30 cellular contexts compared by ENCODE assay signal in genomic region chr14:101604935-101605767, GRCh38. TPM values are rescaled to one million over a fixed set of nuclear protein-coding genes. Genes with fewer than 3 reads are reported as not detected.
DNase-seq lines count a peak whose midpoint lies in the region; ATAC-seq, FAIRE-seq and TF ChIP-seq lines count a peak whose summit lies in the region.
"Had no signal": no experiment of that assay in that cellular context is flagged by ENCODE, and none has a peak within 500 bp of the region (broad histone marks: within the 10 kb centered on the region; RNA-seq: fewer than 3 reads in every experiment).

No MANE protein-coding gene starts in this region.

- no peak for FAIRE-seq in HepG2 (lab: Jason Lieb, UNC)

- H4K20me1 ChIP-seq in HepG2 (ENCODE audit: insufficient read depth, low read length) = no peaks in the 10 kb centered on the region

- H3K4me1 Mint-ChIP-seq in activated CD4-positive, alpha-beta T cell treated with anti-CD3 and anti-CD28 coated beads for 36 hours = no peaks in the 10 kb centered on the region
- H3K4me1 Mint-ChIP-seq in stimulated activated naive CD8-positive, alpha-beta T cell treated with anti-CD3 and anti-CD28 coated beads, Interleukin-15, amount 100 ng/mL, for 72 hours = no peaks in the 10 kb centered on the region
- H3K4me1 Mint-ChIP-seq: CD4-positive, CD25-positive, alpha-beta regulatory T cell; IgD-negative memory B cell had no signal

- H3K9me3 ChIP-seq in HepG2 (ENCODE audit: low read length) (no peaks in the 10 kb centered on the region), vagina (no peaks in the 10 kb centered on the region)
- H3K9me3 ChIP-seq: ascending aorta, esophagus squamous epithelium, psoas muscle, stomach, thyroid gland had no signal

- H3K4me3 Mint-ChIP-seq in activated CD4-positive, alpha-beta T cell treated with anti-CD3 and anti-CD28 coated beads for 36 hours = no peak overlapping the region
- H3K4me3 Mint-ChIP-seq in stimulated activated naive CD8-positive, alpha-beta T cell treated with anti-CD3 and anti-CD28 coated beads, Interleukin-15, amount 100 ng/mL, for 72 hours = no peak overlapping the region
- H3K4me3 Mint-ChIP-seq: activated T-helper 1 cell treated with anti-CD3 and anti-CD28 coated beads, Interleukin-12 subunit alpha, Interleukin-12 subunit beta, Interleukin-2, Interleukin-4 antibody, amounts not matched to agents 30 ng/mL and 10 ng/mL and 1 ng/mL, durations not matched to agents 14 hours and 24 hours and 36 hours; CD4-positive, CD25-positive, alpha-beta regulatory T cell; IgD-negative memory B cell had no signal

- WGBS in HepG2 (ENCODE audit: low lambda C conversion rate) = 16% methylated on average over 8 of the region's 11 CpGs

- no peak for ATAC-seq in activated CD4-positive, alpha-beta T cell treated with anti-CD3 and anti-CD28 coated beads for 36 hours
- ATAC-seq in stimulated activated naive CD8-positive, alpha-beta T cell treated with anti-CD3 and anti-CD28 coated beads, Interleukin-15, amount 100 ng/mL, for 72 hours = no peak
- no peak for ATAC-seq in stimulated activated naive CD8-positive, alpha-beta T cell treated with anti-CD3 and anti-CD28 coated beads, Interleukin-15, Interleukin-2, amounts not matched to agents 100 U/mL and 50 U/mL, for 24 hours
- ATAC-seq in HepG2 = no peak; the same call in 2 of the 3 replicates
- no peak for ATAC-seq in GM18907 (IDR thresholded peaks at IDR 0.05; ENCODE audit: unreplicated experiment)
- no peak for ATAC-seq in HG02588 (IDR thresholded peaks at IDR 0.05; ENCODE audit: unreplicated experiment)
- ATAC-seq: activated naive CD4-positive, alpha-beta T cell treated with anti-CD3 and anti-CD28 coated beads, Interleukin-2, amount 50 U/mL, for 72 hours; left cardiac atrium; Panc1; psoas muscle had no signal

- H3K36me3 Mint-ChIP-seq in activated CD4-positive, alpha-beta T cell treated with anti-CD3 and anti-CD28 coated beads for 36 hours (ENCODE audit: low read depth) = no peaks in the 10 kb centered on the region
- H3K36me3 Mint-ChIP-seq: activated naive CD4-positive, alpha-beta T cell treated with anti-CD3 and anti-CD28 coated beads, Interleukin-2, amount 50 U/mL, for 72 hours; CD4-positive, CD25-positive, alpha-beta regulatory T cell; IgD-negative memory B cell had no signal

- CTCF ChIA-PET in activated CD4-positive, alpha-beta T cell treated with anti-CD3 and anti-CD28 coated beads for 36 hours (lab: Charles Lee) = no interaction called here
- CTCF ChIA-PET in HepG2 (lab: Yijun Ruan, JAX; ENCODE audit: low intra/inter-chr PET ratio, low total read pairs) = no interaction called here

- H3K9ac ChIP-seq in HepG2 (ENCODE audit: insufficient read depth, low read depth, low read length) = no peak overlapping the region
- H3K9ac ChIP-seq: GM23248 had no signal

- in situ Hi-C loops in HepG2 (cut with HindIII; ENCODE audit: extremely low pct_ligation_motif_present, low pct_unique_long_range_greater_than_20kb) = no loop called here

- BruUV-seq in HepG2 (replicated peaks; lab: Mats Ljungman, UMichigan) = no TSS peak

- H3K4me2 ChIP-seq in HepG2 (ENCODE audit: low read depth, low read length) = no peak overlapping the region
- H3K4me2 ChIP-seq: hepatocyte had no signal

- no peak overlapping the region for H3K4me3 ChIP-seq in HepG2 (replicated peaks in 1 of 3; ENCODE audit: insufficient read depth in 1 of 3, low read depth in 2 of 3, low read length in 3 of 3)
- no peak overlapping the region for H3K4me3 ChIP-seq in vagina
- H3K4me3 ChIP-seq: ascending aorta, cardiac muscle cell, esophagus squamous epithelium, GM23248, hepatocyte, psoas muscle, stomach, thyroid gland had no signal

- H3K36me3 ChIP-seq in HepG2 (replicated peaks in 1 of 2; ENCODE audit: control insufficient read depth in 1 of 2, insufficient read depth in 2 of 2, low read length in 2 of 2) = no peaks in the 10 kb centered on the region
- no peaks in the 10 kb centered on the region for H3K36me3 ChIP-seq in vagina
- H3K36me3 ChIP-seq: ascending aorta, cardiac muscle cell, esophagus squamous epithelium, stomach, thyroid gland had no signal

- H3K4me1 ChIP-seq in HepG2 (ENCODE audit: insufficient read depth, low read length) = no peaks in the 10 kb centered on the region
- no peaks in the 10 kb centered on the region for H3K4me1 ChIP-seq in vagina
- H3K4me1 ChIP-seq: ascending aorta, esophagus squamous epithelium, psoas muscle, stomach, thyroid gland had no signal

- no peaks in the 10 kb centered on the region for H3K79me2 ChIP-seq in HepG2 (ENCODE audit: insufficient read depth, low read length)
- H3K79me2 ChIP-seq: hepatocyte had no signal

- TF ChIP-seq RAD21 in HepG2 (CRISPR knock-in tag; IDR thresholded peaks at IDR 0.05) = no peak

- peaks cover 27% of the 10 kb centered on the region for H3K27me3 Mint-ChIP-seq in activated CD4-positive, alpha-beta T cell treated with anti-CD3 and anti-CD28 coated beads for 36 hours
- H3K27me3 Mint-ChIP-seq in stimulated activated naive CD8-positive, alpha-beta T cell treated with anti-CD3 and anti-CD28 coated beads, Interleukin-15, amount 100 ng/mL, for 72 hours = peaks cover 45% of the 10 kb centered on the region

- POLR2A ChIA-PET in activated CD4-positive, alpha-beta T cell treated with anti-CD3 and anti-CD28 coated beads for 36 hours (lab: Charles Lee) = no interaction called here
- POLR2A ChIA-PET in HepG2 (lab: Yijun Ruan, JAX) = no interaction called here

- no peak for TF ChIP-seq EP300 in HepG2 (IDR thresholded peaks at IDR 0.05; ENCODE audit: low read depth in 2 of 2, low read length in 2 of 2)
- TF ChIP-seq EP300 in HepG2 (CRISPR knock-in tag; IDR thresholded peaks at IDR 0.05; ENCODE audit: borderline replicate concordance) = no peak

- H3K27ac ChIP-seq in HepG2 (ENCODE audit: extremely low read length, insufficient read depth, low read length) (no peak overlapping the region), vagina (no peak overlapping the region)
- H3K27ac ChIP-seq: ascending aorta, cardiac muscle cell, esophagus squamous epithelium, GM23248, hepatocyte, psoas muscle, stomach, thyroid gland had no signal

- no peak for DNase-seq in activated CD4-positive, alpha-beta T cell treated with anti-CD3 and anti-CD28 coated beads for 36 hours
- no peak for DNase-seq in activated CD4-positive, alpha-beta T cell treated with anti-CD3 and anti-CD28 coated beads for 4 hours
- no peak for DNase-seq in stimulated activated naive CD8-positive, alpha-beta T cell treated with anti-CD3 and anti-CD28 coated beads, Interleukin-15, amount 100 ng/mL, for 72 hours
- no peak for DNase-seq in stimulated activated naive CD8-positive, alpha-beta T cell treated with anti-CD3 and anti-CD28 coated beads, Interleukin-15, Interleukin-2, amounts not matched to agents 100 U/mL and 50 U/mL, for 24 hours
- DNase-seq in HepG2 (ENCODE audit: low spot score) (no peak), vagina (ENCODE audit: extremely low spot score in 2 of 2) (peak; percentile 74 to 93)
- DNase-seq: 8988T; CD4-positive, CD25-positive, alpha-beta regulatory T cell; esophagus squamous epithelium; foreskin melanocyte; GM23248; left cardiac atrium; mesenchymal stem cell; NCI-H1105; NCI-H2029; NCI-H2227 treated with DMSO at 0.1 percent for 48 hours; NCI-H69; psoas muscle; stomach; thyroid gland had no signal

- H3K9me3 Mint-ChIP-seq in activated CD4-positive, alpha-beta T cell treated with anti-CD3 and anti-CD28 coated beads for 36 hours (ENCODE audit: low read depth) = no peaks in the 10 kb centered on the region
- H3K9me3 Mint-ChIP-seq in stimulated activated naive CD8-positive, alpha-beta T cell treated with anti-CD3 and anti-CD28 coated beads, Interleukin-15, amount 100 ng/mL, for 72 hours = no peaks in the 10 kb centered on the region
- H3K9me3 Mint-ChIP-seq: activated naive CD4-positive, alpha-beta T cell treated with anti-CD3 and anti-CD28 coated beads, Interleukin-2, amount 50 U/mL, for 72 hours; activated T-helper 1 cell treated with anti-CD3 and anti-CD28 coated beads, Interleukin-12 subunit alpha, Interleukin-12 subunit beta, Interleukin-2, Interleukin-4 antibody, amounts not matched to agents 30 ng/mL and 10 ng/mL and 1 ng/mL, durations not matched to agents 14 hours and 24 hours and 36 hours; CD4-positive, CD25-positive, alpha-beta regulatory T cell; IgD-negative memory B cell had no signal

- TF ChIP-seq CTCF in HepG2 (CRISPR knock-in tag; IDR thresholded peaks at IDR 0.05) (no peak), vagina (IDR thresholded peaks at IDR 0.05) (no peak)

- intact Hi-C loops in activated CD4-positive, alpha-beta T cell treated with anti-CD3 and anti-CD28 coated beads for 36 hours (cut with DNase I, micrococcal nuclease) = no loop called here
- intact Hi-C loops in HepG2 (cut with micrococcal nuclease; ENCODE audit: unreplicated experiment) = no loop called here
- intact Hi-C loops in vagina (cut with DNase I) = no loop called here

- peaks cover 4 to 32% of the 10 kb centered on the region in 2 experiments; a peak in 2 of 5 replicates for H3K27me3 ChIP-seq in HepG2 (ENCODE audit: control insufficient read depth in 1 of 2, insufficient read depth in 2 of 2, low read length in 2 of 2)
- H3K27me3 ChIP-seq in vagina = no peaks in the 10 kb centered on the region
- H3K27me3 ChIP-seq: ascending aorta, thyroid gland had no signal

- no peak overlapping the region for H2AFZ ChIP-seq in HepG2 (ENCODE audit: low read length)
- H2AFZ ChIP-seq: GM23248, hepatocyte had no signal

- peak overlapping the region; percentile 8 for H3K27ac Mint-ChIP-seq in activated CD4-positive, alpha-beta T cell treated with anti-CD3 and anti-CD28 coated beads for 36 hours
- H3K27ac Mint-ChIP-seq in stimulated activated naive CD8-positive, alpha-beta T cell treated with anti-CD3 and anti-CD28 coated beads, Interleukin-15, amount 100 ng/mL, for 72 hours = peak overlapping the region; percentile 7 to 73
- H3K27ac Mint-ChIP-seq: activated T-helper 1 cell treated with anti-CD3 and anti-CD28 coated beads, Interleukin-12 subunit alpha, Interleukin-12 subunit beta, Interleukin-2, Interleukin-4 antibody, amounts not matched to agents 30 ng/mL and 10 ng/mL and 1 ng/mL, durations not matched to agents 14 hours and 24 hours and 36 hours; CD4-positive, CD25-positive, alpha-beta regulatory T cell; IgD-negative memory B cell had no signal

- TF ChIP-seq POLR2A in HepG2 (IDR thresholded peaks at IDR 0.05; ENCODE audit: insufficient read depth in 1 of 2, low read depth in 2 of 2, low read length in 2 of 2) (no peak), vagina (IDR thresholded peaks at IDR 0.05) (no peak)

RNA-seq across cellular contexts. Expression of gene DIO3, which starts 43.9 kb away (rescaled TPM):
- total RNA-seq in activated CD4-positive, alpha-beta T cell treated with anti-CD3 and anti-CD28 coated beads for 36 hours = not detected
- total RNA-seq in HepG2 (2016; rRNA removed; fragmentation: Illumina TruSeq; extraction: Trizol) (not detected in 2 replicates), vagina (52.1 TPM)
- total RNA-seq in HepG2 (2016; cell fraction: cytosol; rRNA removed; fragmentation: Illumina TruSeq; extraction: Trizol; ENCODE audit: low read depth) = not detected in 2 replicates
- total RNA-seq in HepG2 (2016; cell fraction: insoluble cytoplasmic fraction; rRNA removed; fragmentation: Illumina TruSeq; extraction: Trizol) = not detected in 2 replicates
- not detected in 2 replicates for total RNA-seq in HepG2 (2016; cell fraction: membrane; rRNA removed; fragmentation: Illumina TruSeq; extraction: Trizol)
- not detected in 2 replicates for total RNA-seq in HepG2 (2016; cell fraction: nucleus; rRNA removed; fragmentation: Illumina TruSeq; extraction: Trizol)
- not detected in 2 replicates for polyA plus RNA-seq in HepG2 (2011; rRNA removed)
- polyA plus RNA-seq in HepG2 (2011; cell fraction: cytosol; rRNA removed) = not detected in 2 replicates
- not detected in 2 replicates for polyA plus RNA-seq in HepG2 (2011; cell fraction: nucleus; rRNA removed)
- polyA plus RNA-seq in HepG2 (2012) = not detected in 2 replicates
- not detected in 2 replicates for polyA plus RNA-seq in HepG2 (2016; cell fraction: cytosol; fragmentation: Illumina TruSeq; extraction: Trizol; ENCODE audit: low read depth)
- polyA plus RNA-seq in HepG2 (2016; cell fraction: insoluble cytoplasmic fraction; fragmentation: Illumina TruSeq; extraction: Trizol; ENCODE audit: low read depth) = not detected in 2 replicates
- polyA plus RNA-seq in HepG2 (2016; cell fraction: membrane; fragmentation: Illumina TruSeq; extraction: Trizol; ENCODE audit: low read depth) = not detected in 2 replicates
- not detected in 2 replicates for polyA plus RNA-seq in HepG2 (2016; cell fraction: nucleus; fragmentation: Illumina TruSeq; extraction: Trizol; ENCODE audit: insufficient read depth, low read depth)
- polyA minus RNA-seq in HepG2 (2011; rRNA and poly(A)+ RNA removed; ENCODE audit: low replicate concordance) = 0.10 and 7.2 TPM in 2 replicates
- not detected in 2 replicates for polyA minus RNA-seq in HepG2 (2011; cell fraction: cytosol; rRNA and poly(A)+ RNA removed)
- polyA minus RNA-seq in HepG2 (2011; cell fraction: nucleus; rRNA and poly(A)+ RNA removed) = not detected in 2 replicates
- total RNA-seq: activated naive CD4-positive, alpha-beta T cell treated with anti-CD3 and anti-CD28 coated beads, Interleukin-2, amount 50 U/mL, for 72 hours; activated T-helper 1 cell treated with anti-CD3 and anti-CD28 coated beads, Interleukin-12 subunit alpha, Interleukin-12 subunit beta, Interleukin-2, Interleukin-4 antibody, amounts not matched to agents 30 ng/mL and 10 ng/mL and 1 ng/mL, durations not matched to agents 14 hours and 24 hours and 36 hours; ascending aorta; CD4-positive, CD25-positive, alpha-beta regulatory T cell; GM23248; MCF 10A had no signal
- polyA plus RNA-seq: cardiac muscle cell; CD4-positive, CD25-positive, alpha-beta regulatory T cell; GM23248; IgD-negative memory B cell had no signal

Comparison
In these comparisons a context has a peak if more than half of its experiments do, and no peak if none do; other contexts are left out.
1. DNase-seq: peak in vagina (2 of 2); none in activated CD4-positive, alpha-beta T cell treated with anti-CD3 and anti-CD28 coated beads for 36 hours (single experiment), activated CD4-positive, alpha-beta T cell treated with anti-CD3 and anti-CD28 coated beads for 4 hours (0 of 2), stimulated activated naive CD8-positive, alpha-beta T cell treated with anti-CD3 and anti-CD28 coated beads, Interleukin-15, amount 100 ng/mL, for 72 hours (0 of 2), stimulated activated naive CD8-positive, alpha-beta T cell treated with anti-CD3 and anti-CD28 coated beads, Interleukin-15, Interleukin-2, amounts not matched to agents 100 U/mL and 50 U/mL, for 24 hours (single experiment) and HepG2 (single experiment).
2. RNA of gene DIO3, which starts 43.9 kb away (total RNA-seq): 52.1 TPM in vagina (single experiment); not detected in activated CD4-positive, alpha-beta T cell treated with anti-CD3 and anti-CD28 coated beads for 36 hours and not detected in HepG2; every median in the first group is over 10 times any median in the second.